ENCODE assay signal across 1 cellular context in genomic region chr17:72119280-72119962, GRCh38.
TF ChIP-seq lines count a peak whose summit lies in the region.

No MANE protein-coding gene starts in this region.

TF ChIP-seq in HepG2, 621 proteins besides CTCF, POLR2A, EP300 and RAD21 (continued from another document):
- TF ChIP-seq IRF2 (CRISPR knock-in tag; IDR thresholded peaks at IDR 0.05) (no peak), MED1 (CRISPR knock-in tag; IDR thresholded peaks at IDR 0.05) (peak; percentile 10; the same call in 1 of the 2 replicates), SMC3 (IDR thresholded peaks at IDR 0.05; ENCODE audit: low read length) (no peak), FOSL2 (CRISPR knock-in tag; IDR thresholded peaks at IDR 0.05) (no peak), REPIN1 (CRISPR knock-in tag; IDR thresholded peaks at IDR 0.05; ENCODE audit: borderline replicate concordance, low read depth) (no peak), TEAD3 (CRISPR knock-in tag; optimal IDR thresholded peaks at IDR 0.05; ENCODE audit: borderline replicate concordance) (peak; percentile 4), LCORL (IDR thresholded peaks at IDR 0.05) (no peak), LCORL (CRISPR knock-in tag; IDR thresholded peaks at IDR 0.05) (no peak; the same call in 1 of the 2 replicates), ZBED4 (CRISPR knock-in tag; IDR thresholded peaks at IDR 0.05; ENCODE audit: borderline replicate concordance) (no peak), FIP1L1 (IDR thresholded peaks at IDR 0.05; ENCODE audit: borderline replicate concordance, insufficient read depth, low read depth, low read length) (no peak), POLR2AphosphoS2 (IDR thresholded peaks at IDR 0.05; ENCODE audit: low read depth, low read length) (no peak), ZBTB8A (CRISPR knock-in tag; IDR thresholded peaks at IDR 0.05; ENCODE audit: borderline replicate concordance, low read depth) (no peak), ZNF616 (CRISPR knock-in tag; IDR thresholded peaks at IDR 0.05; ENCODE audit: low read depth) (no peak), ZIK1 (CRISPR knock-in tag; IDR thresholded peaks at IDR 0.05; ENCODE audit: borderline replicate concordance, low read depth) (no peak), KDM4B (CRISPR knock-in tag; IDR thresholded peaks at IDR 0.05) (0 out of 2 replicates have a peak, but pooled peaks have one; percentile 16), HIVEP1 (CRISPR knock-in tag; IDR thresholded peaks at IDR 0.05) (no peak), ZNF615 (CRISPR knock-in tag; IDR thresholded peaks at IDR 0.05; ENCODE audit: borderline replicate concordance) (0 out of 2 replicates have a peak, but pooled peaks have one; percentile 44), MED8 (CRISPR knock-in tag; IDR thresholded peaks at IDR 0.05; ENCODE audit: insufficient replicate concordance) (no peak), GRHL1 (CRISPR knock-in tag; conservative IDR thresholded peaks at IDR 0.05) (no peak), ZNF30 (CRISPR knock-in tag; IDR thresholded peaks at IDR 0.05) (no peak)
- TF ChIP-seq, protein P1, sequence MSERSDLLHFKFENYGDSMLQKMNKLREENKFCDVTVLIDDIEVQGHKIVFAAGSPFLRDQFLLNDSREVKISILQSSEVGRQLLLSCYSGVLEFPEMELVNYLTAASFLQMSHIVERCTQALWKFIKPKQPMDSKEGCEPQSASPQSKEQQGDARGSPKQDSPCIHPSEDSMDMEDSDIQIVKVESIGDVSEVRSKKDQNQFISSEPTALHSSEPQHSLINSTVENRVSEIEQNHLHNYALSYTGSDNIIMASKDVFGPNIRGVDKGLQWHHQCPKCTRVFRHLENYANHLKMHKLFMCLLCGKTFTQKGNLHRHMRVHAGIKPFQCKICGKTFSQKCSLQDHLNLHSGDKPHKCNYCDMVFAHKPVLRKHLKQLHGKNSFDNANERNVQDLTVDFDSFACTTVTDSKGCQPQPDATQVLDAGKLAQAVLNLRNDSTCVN (CRISPR knock-in tag; IDR thresholded peaks at IDR 0.05; ENCODE audit: borderline replicate concordance): no peak
- TF ChIP-seq, protein P2, sequence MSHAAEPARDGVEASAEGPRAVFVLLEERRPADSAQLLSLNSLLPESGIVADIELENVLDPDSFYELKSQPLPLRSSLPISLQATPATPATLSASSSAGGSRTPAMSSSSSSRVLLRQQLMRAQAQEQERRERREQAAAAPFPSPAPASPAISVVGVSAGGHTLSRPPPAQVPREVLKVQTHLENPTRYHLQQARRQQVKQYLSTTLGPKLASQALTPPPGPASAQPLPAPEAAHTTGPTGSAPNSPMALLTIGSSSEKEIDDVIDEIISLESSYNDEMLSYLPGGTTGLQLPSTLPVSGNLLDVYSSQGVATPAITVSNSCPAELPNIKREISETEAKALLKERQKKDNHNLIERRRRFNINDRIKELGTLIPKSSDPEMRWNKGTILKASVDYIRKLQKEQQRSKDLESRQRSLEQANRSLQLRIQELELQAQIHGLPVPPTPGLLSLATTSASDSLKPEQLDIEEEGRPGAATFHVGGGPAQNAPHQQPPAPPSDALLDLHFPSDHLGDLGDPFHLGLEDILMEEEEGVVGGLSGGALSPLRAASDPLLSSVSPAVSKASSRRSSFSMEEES (CRISPR knock-in tag; IDR thresholded peaks at IDR 0.05): no peak
- TF ChIP-seq, protein P3, sequence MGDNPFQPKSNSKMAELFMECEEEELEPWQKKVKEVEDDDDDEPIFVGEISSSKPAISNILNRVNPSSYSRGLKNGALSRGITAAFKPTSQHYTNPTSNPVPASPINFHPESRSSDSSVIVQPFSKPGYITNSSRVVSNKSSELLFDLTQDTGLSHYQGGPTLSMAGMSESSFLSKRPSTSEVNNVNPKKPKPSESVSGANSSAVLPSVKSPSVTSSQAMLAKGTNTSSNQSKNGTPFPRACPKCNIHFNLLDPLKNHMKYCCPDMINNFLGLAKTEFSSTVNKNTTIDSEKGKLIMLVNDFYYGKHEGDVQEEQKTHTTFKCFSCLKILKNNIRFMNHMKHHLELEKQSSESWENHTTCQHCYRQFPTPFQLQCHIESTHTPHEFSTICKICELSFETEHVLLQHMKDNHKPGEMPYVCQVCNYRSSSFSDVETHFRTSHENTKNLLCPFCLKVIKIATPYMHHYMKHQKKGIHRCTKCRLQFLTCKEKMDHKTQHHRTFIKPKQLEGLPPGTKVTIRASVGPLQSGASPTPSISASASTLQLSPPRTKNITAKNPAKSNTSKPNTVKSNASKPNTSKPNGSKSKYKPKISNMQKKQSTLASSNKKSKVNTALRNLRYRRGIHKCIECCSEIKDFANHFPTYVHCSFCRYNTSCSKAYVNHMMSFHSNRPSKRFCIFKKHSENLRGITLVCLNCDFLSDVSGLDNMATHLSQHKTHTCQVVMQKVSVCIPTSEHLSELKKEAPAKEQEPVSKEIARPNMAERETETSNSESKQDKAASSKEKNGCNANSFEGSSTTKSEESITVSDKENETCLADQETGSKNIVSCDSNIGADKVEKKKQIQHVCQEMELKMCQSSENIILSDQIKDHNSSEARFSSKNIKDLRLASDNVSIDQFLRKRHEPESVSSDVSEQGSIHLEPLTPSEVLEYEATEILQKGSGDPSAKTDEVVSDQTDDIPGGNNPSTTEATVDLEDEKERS (CRISPR knock-in tag; IDR thresholded peaks at IDR 0.05): no peak
- TF ChIP-seq, protein P4, sequence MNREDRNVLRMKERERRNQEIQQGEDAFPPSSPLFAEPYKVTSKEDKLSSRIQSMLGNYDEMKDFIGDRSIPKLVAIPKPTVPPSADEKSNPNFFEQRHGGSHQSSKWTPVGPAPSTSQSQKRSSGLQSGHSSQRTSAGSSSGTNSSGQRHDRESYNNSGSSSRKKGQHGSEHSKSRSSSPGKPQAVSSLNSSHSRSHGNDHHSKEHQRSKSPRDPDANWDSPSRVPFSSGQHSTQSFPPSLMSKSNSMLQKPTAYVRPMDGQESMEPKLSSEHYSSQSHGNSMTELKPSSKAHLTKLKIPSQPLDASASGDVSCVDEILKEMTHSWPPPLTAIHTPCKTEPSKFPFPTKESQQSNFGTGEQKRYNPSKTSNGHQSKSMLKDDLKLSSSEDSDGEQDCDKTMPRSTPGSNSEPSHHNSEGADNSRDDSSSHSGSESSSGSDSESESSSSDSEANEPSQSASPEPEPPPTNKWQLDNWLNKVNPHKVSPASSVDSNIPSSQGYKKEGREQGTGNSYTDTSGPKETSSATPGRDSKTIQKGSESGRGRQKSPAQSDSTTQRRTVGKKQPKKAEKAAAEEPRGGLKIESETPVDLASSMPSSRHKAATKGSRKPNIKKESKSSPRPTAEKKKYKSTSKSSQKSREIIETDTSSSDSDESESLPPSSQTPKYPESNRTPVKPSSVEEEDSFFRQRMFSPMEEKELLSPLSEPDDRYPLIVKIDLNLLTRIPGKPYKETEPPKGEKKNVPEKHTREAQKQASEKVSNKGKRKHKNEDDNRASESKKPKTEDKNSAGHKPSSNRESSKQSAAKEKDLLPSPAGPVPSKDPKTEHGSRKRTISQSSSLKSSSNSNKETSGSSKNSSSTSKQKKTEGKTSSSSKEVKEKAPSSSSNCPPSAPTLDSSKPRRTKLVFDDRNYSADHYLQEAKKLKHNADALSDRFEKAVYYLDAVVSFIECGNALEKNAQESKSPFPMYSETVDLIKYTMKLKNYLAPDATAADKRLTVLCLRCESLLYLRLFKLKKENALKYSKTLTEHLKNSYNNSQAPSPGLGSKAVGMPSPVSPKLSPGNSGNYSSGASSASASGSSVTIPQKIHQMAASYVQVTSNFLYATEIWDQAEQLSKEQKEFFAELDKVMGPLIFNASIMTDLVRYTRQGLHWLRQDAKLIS (CRISPR knock-in tag; IDR thresholded peaks at IDR 0.05): no peak
- TF ChIP-seq, protein P5, sequence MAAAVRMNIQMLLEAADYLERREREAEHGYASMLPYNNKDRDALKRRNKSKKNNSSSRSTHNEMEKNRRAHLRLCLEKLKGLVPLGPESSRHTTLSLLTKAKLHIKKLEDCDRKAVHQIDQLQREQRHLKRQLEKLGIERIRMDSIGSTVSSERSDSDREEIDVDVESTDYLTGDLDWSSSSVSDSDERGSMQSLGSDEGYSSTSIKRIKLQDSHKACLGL (CRISPR knock-in tag; IDR thresholded peaks at IDR 0.05): 0 out of 2 replicates have a peak, but pooled peaks have one; percentile 32
TF ChIP-seq in HepG2: peak in this region for 13.
